In genomic region chr4:152591361-152591760, GRCh38 we compare ENCODE assay signal across 8 cellular contexts.
DNase-seq lines count a peak whose midpoint lies in the region; ATAC-seq and TF ChIP-seq lines count a peak whose summit lies in the region.

No MANE protein-coding gene starts in this region.

- in situ Hi-C loops in astrocyte of the cerebellum (cut with HindIII; ENCODE audit: low sequenced_read_pairs): no loop called here

- DNase-seq in DMS53 (lab: John Stamatoyannopoulos, UW) (peak; percentile 89), NCI-H345 treated with DMSO at 0.1 percent for 48 hours (lab: John Stamatoyannopoulos, UW; ENCODE audit: unreplicated experiment) (peak; percentile 22), astrocyte of the cerebellum (ENCODE audit: low read depth) (no peak), iPS-NIHi7 (ENCODE audit: extremely low spot score) (peak; percentile 85)
- DNase-seq in stimulated activated CD4-positive, alpha-beta T cell treated with anti-CD3 and anti-CD28 coated beads, Interleukin-15, amount 100 ng/mL, for 24 hours: peak; percentile 50

- TF ChIP-seq CTCF in astrocyte of the cerebellum (IDR thresholded peaks at IDR 0.05; ENCODE audit: low read depth, low read length, missing control alignments): no peak

- H3K4me3 ChIP-seq in astrocyte of the cerebellum (ENCODE audit: low read depth, low read length): peak overlapping the region; percentile 6

- ATAC-seq in GM19397 (IDR thresholded peaks at IDR 0.05; ENCODE audit: unreplicated experiment) (no peak), GM18868 (IDR thresholded peaks at IDR 0.05; ENCODE audit: unreplicated experiment) (no peak), GM19324 (IDR thresholded peaks at IDR 0.05; ENCODE audit: low FRiP score, unreplicated experiment) (no peak)
